ENCODE assay signal across 9 cellular contexts in genomic region chr5:168290902-168291280, GRCh38. TPM values are rescaled to one million over a fixed set of nuclear protein-coding genes. Genes with fewer than 3 reads are reported as not detected.
DNase-seq lines count a peak whose midpoint lies in the region; ATAC-seq and TF ChIP-seq lines count a peak whose summit lies in the region.
"Had no signal": no experiment of that assay in that cellular context is flagged by ENCODE, and none has a peak within 500 bp of the region (broad histone marks: within the 10 kb centered on the region; RNA-seq: fewer than 3 reads in every experiment).

No MANE protein-coding gene starts in this region.

- no peak overlapping the region for H3K27ac Mint-ChIP-seq in activated CD8-positive, alpha-beta T cell treated with anti-CD3 and anti-CD28 coated beads for 36 hours

- H3K9me3 ChIP-seq in iPS DF 6.9 (ENCODE audit: control insufficient read depth, insufficient read depth, low read length) = no peaks in the 10 kb centered on the region

- peaks cover 5% of the 10 kb centered on the region for H3K4me1 Mint-ChIP-seq in activated CD8-positive, alpha-beta T cell treated with anti-CD3 and anti-CD28 coated beads for 36 hours (ENCODE audit: low read depth)

- H3K4me3 ChIP-seq in iPS DF 6.9 (ENCODE audit: low read length) (peak overlapping the region; percentile 48; the same call in 1 of the 2 replicates), skin epidermis (peak overlapping the region in 5 of 7 experiments; percentile 53 to 66 (median 65))

- intact Hi-C loops in activated CD8-positive, alpha-beta T cell treated with anti-CD3 and anti-CD28 coated beads for 36 hours (cut with micrococcal nuclease) = no loop called here
- intact Hi-C loops in sciatic nerve (cut with DNase I) = no loop called here

- no peak for ATAC-seq in activated CD8-positive, alpha-beta T cell treated with anti-CD3 and anti-CD28 coated beads for 36 hours
- no peak for ATAC-seq in sciatic nerve

- POLR2A ChIA-PET in activated CD8-positive, alpha-beta T cell treated with anti-CD3 and anti-CD28 coated beads for 36 hours (lab: Charles Lee) = no interaction called here

- H3K4me1 ChIP-seq in iPS DF 6.9 (ENCODE audit: control insufficient read depth, insufficient read depth, low read length) = peaks cover 7% of the 10 kb centered on the region

- peaks cover 41% of the 10 kb centered on the region for H3K27me3 Mint-ChIP-seq in activated CD8-positive, alpha-beta T cell treated with anti-CD3 and anti-CD28 coated beads for 36 hours

- no peak overlapping the region for H3K27ac ChIP-seq in iPS DF 6.9 (ENCODE audit: low read length)
- H3K27ac ChIP-seq in skin epidermis = peak overlapping the region in 4 of 21 experiments; percentile 21 to 54 (median 36)
- H3K27ac ChIP-seq: HL-60 had no signal

- H3K36me3 ChIP-seq in iPS DF 6.9 (ENCODE audit: control insufficient read depth, insufficient read depth, low read length) = no peaks in the 10 kb centered on the region

- in situ Hi-C loops in KBM-7 (cut with MboI; ENCODE audit: low pct_unique_long_range_greater_than_20kb, low sequenced_read_pairs) = no loop called here

- WGBS in iPS DF 6.9 (ENCODE audit: insufficient coverage, insufficient read length) = no CpG with 5 or more reads among the region's 5 CpGs

- H3K27me3 ChIP-seq in iPS DF 6.9 (ENCODE audit: control insufficient read depth, insufficient read depth, low read length) = no peaks in the 10 kb centered on the region

- CTCF ChIA-PET in activated CD8-positive, alpha-beta T cell treated with anti-CD3 and anti-CD28 coated beads for 36 hours (lab: Charles Lee) = no interaction called here

- H3K9me3 Mint-ChIP-seq in activated CD8-positive, alpha-beta T cell treated with anti-CD3 and anti-CD28 coated beads for 36 hours = no peaks in the 10 kb centered on the region

- TF ChIP-seq CTCF in activated CD8-positive, alpha-beta T cell treated with anti-CD3 and anti-CD28 coated beads for 36 hours (IDR thresholded peaks at IDR 0.05) = no peak

- peak overlapping the region; percentile 54 for H3K4me3 Mint-ChIP-seq in activated CD8-positive, alpha-beta T cell treated with anti-CD3 and anti-CD28 coated beads for 36 hours

- no peaks in the 10 kb centered on the region for H3K36me3 Mint-ChIP-seq in activated CD8-positive, alpha-beta T cell treated with anti-CD3 and anti-CD28 coated beads for 36 hours (ENCODE audit: low read depth)

- DNase-seq in NCI-H82 (lab: John Stamatoyannopoulos, UW) (peak; percentile 67), NCI-H82 treated with DMSO at 0.1 percent for 48 hours (lab: John Stamatoyannopoulos, UW; ENCODE audit: unreplicated experiment) (no peak), iPS DF 6.9 (ENCODE audit: low read depth, low spot score) (no peak), KBM-7 (no peak), sciatic nerve (ENCODE audit: low spot score) (no peak)
- DNase-seq in activated CD8-positive, alpha-beta T cell treated with anti-CD3 and anti-CD28 coated beads for 36 hours = no peak
- no peak for DNase-seq in NK-92 treated with Interleukin-12 subunit alpha and Interleukin-12 subunit beta, amount 100 ng/mL, for 24 hours (lab: John Stamatoyannopoulos, UW)

RNA-seq across cellular contexts. Expression of gene WWC1, which starts 0.6 kb away (rescaled TPM):
- under 1 TPM; 0.45 to 0.47 TPM for total RNA-seq in activated CD8-positive, alpha-beta T cell treated with anti-CD3 and anti-CD28 coated beads for 36 hours
- 2.1 TPM for total RNA-seq in sciatic nerve
